ENCODE assay signal across 14 cellular contexts in the genomic region with DNA sequence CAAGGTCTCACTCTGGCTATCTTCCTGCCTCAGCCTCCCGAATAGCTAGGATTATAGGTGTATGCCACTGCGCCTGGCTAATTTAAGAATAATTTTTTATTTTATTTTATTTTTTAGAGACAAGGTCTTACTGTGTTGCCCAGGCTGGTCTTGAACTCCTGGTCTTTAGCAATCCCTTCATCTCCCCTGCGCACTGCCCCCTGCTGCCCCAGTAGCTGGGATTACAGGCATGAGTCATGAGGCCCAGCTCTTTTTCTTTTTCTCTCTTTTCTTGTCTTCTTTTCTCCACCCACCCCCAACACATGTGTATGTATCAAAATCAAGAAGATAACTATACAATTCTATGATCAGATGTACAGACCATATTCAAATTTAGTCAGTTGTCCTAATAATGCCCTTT.
DNase-seq lines count a peak whose midpoint lies in the region; ATAC-seq, FAIRE-seq and TF ChIP-seq lines count a peak whose summit lies in the region.
"Had no signal": no experiment of that assay in that cellular context is flagged by ENCODE, and none has a peak within 500 bp of the region (broad histone marks: within the 10 kb centered on the region; RNA-seq: fewer than 3 reads in every experiment).

No MANE protein-coding gene starts in this region.

- H3K79me2 ChIP-seq in GM23338 (replicated peaks; ENCODE audit: insufficient read depth), result no peaks in the 10 kb centered on the region

- DNase-seq in activated CD4-positive, alpha-beta T cell treated with anti-CD3 and anti-CD28 coated beads for 48 hours, result peak; percentile 24
- no peak for DNase-seq in activated CD4-positive, alpha-beta T cell treated with anti-CD3 and anti-CD28 coated beads, Interleukin-2, amount 10 ng/mL, durations not matched to agents 24 days and 14 days
- peak; percentile 72 for DNase-seq in GM23338 (ENCODE audit: low spot score)
- DNase-seq in activated naive CD8-positive, alpha-beta T cell treated with anti-CD3 and anti-CD28 coated beads for 36 hours, result peak; percentile 26
- no peak for DNase-seq in kidney epithelial cell (ENCODE audit: low read depth)
- DNase-seq in mesenchymal stem cell, result no peak
- DNase-seq in RCC 7860 (ENCODE audit: low spot score), result no peak
- DNase-seq: islet precursor cell, Karpas-422, NCI-H446 treated with DMSO at 0.1 percent for 48 hours, nephron progenitor cell had no signal

- H3K4me2 ChIP-seq in GM23338 (no peak overlapping the region), mesenchymal stem cell (ENCODE audit: low read length, poor library complexity, severe bottlenecking) (no peak overlapping the region)

- no peak overlapping the region for H2AK5ac ChIP-seq in mesenchymal stem cell (ENCODE audit: low read length, severe bottlenecking)

- H3K4me1 Mint-ChIP-seq in activated CD4-positive, alpha-beta T cell treated with anti-CD3 and anti-CD28 coated beads, Interleukin-2, amount 10 ng/mL, durations not matched to agents 24 days and 14 days, result peaks cover 2% of the 10 kb centered on the region
- H3K4me1 Mint-ChIP-seq in GM23338, result peaks cover 13% of the 10 kb centered on the region
- H3K4me1 Mint-ChIP-seq in activated naive CD8-positive, alpha-beta T cell treated with anti-CD3 and anti-CD28 coated beads for 36 hours, result peaks cover 7% of the 10 kb centered on the region

- H4K8ac ChIP-seq in mesenchymal stem cell (ENCODE audit: low read length), result no peak overlapping the region

- H3K36me3 Mint-ChIP-seq in activated CD4-positive, alpha-beta T cell treated with anti-CD3 and anti-CD28 coated beads, Interleukin-2, amount 10 ng/mL, durations not matched to agents 24 days and 14 days (ENCODE audit: low read depth), result peaks cover 14% of the 10 kb centered on the region
- H3K36me3 Mint-ChIP-seq in GM23338 (ENCODE audit: low read depth), result peaks cover 14% of the 10 kb centered on the region
- H3K36me3 Mint-ChIP-seq in activated naive CD8-positive, alpha-beta T cell treated with anti-CD3 and anti-CD28 coated beads for 36 hours, result peaks cover 6% of the 10 kb centered on the region

- H2BK12ac ChIP-seq in mesenchymal stem cell (ENCODE audit: low read length in 2 of 2), result no peak overlapping the region

- H3K18ac ChIP-seq in mesenchymal stem cell (ENCODE audit: low read depth in 1 of 2, low read length in 2 of 2), result no peak overlapping the region

- no peak overlapping the region for H3K27ac Mint-ChIP-seq in activated CD4-positive, alpha-beta T cell treated with anti-CD3 and anti-CD28 coated beads, Interleukin-2, amount 10 ng/mL, durations not matched to agents 24 days and 14 days
- H3K27ac Mint-ChIP-seq in GM23338, result no peak overlapping the region
- H3K27ac Mint-ChIP-seq in activated naive CD8-positive, alpha-beta T cell treated with anti-CD3 and anti-CD28 coated beads for 36 hours, result no peak overlapping the region
- H3K27ac Mint-ChIP-seq: nephron progenitor cell had no signal

- no peaks in the 10 kb centered on the region for H3K9me2 ChIP-seq in GM23338 (ENCODE audit: insufficient read depth)

- no peak overlapping the region for H3K14ac ChIP-seq in mesenchymal stem cell (ENCODE audit: low read length in 2 of 2)

- H3K36me3 ChIP-seq in GM23338 (ENCODE audit: insufficient read depth) (no peaks in the 10 kb centered on the region), kidney epithelial cell (ENCODE audit: control insufficient read depth, insufficient read depth, low read length) (no peaks in the 10 kb centered on the region), mesenchymal stem cell (ENCODE audit: control insufficient read depth in 1 of 2, insufficient read depth in 2 of 2, low read depth in 1 of 2, low read length in 2 of 2) (peaks cover 0 to 3% of the 10 kb centered on the region in 2 experiments)
- H3K36me3 ChIP-seq: HAP-1 had no signal

- H3K27ac ChIP-seq in GM23338 (ENCODE audit: low read depth) (no peak overlapping the region), mesenchymal stem cell (ENCODE audit: low read length, poor library complexity, severe bottlenecking) (no peak overlapping the region)
- H3K27ac ChIP-seq: epithelial cell of prostate had no signal

- H3K4me3 Mint-ChIP-seq in activated CD4-positive, alpha-beta T cell treated with anti-CD3 and anti-CD28 coated beads, Interleukin-2, amount 10 ng/mL, durations not matched to agents 24 days and 14 days, result no peak overlapping the region
- H3K4me3 Mint-ChIP-seq in GM23338, result no peak overlapping the region; the same call in 2 of the 3 replicates
- H3K4me3 Mint-ChIP-seq in activated naive CD8-positive, alpha-beta T cell treated with anti-CD3 and anti-CD28 coated beads for 36 hours, result no peak overlapping the region
- H3K4me3 Mint-ChIP-seq: nephron progenitor cell had no signal

- H3K4ac ChIP-seq in mesenchymal stem cell (ENCODE audit: low read depth in 1 of 2, low read length in 2 of 2), result no peak overlapping the region

- no peaks in the 10 kb centered on the region for H3K27me3 ChIP-seq in GM23338 (ENCODE audit: insufficient read depth)
- no peaks in the 10 kb centered on the region for H3K27me3 ChIP-seq in kidney epithelial cell (ENCODE audit: control insufficient read depth, insufficient read depth, low read length)
- H3K27me3 ChIP-seq in mesenchymal stem cell (ENCODE audit: control insufficient read depth in 1 of 2, insufficient read depth in 1 of 2, low read length in 2 of 2), result no peaks in the 10 kb centered on the region

- H2AFZ ChIP-seq in GM23338 (no peak overlapping the region), mesenchymal stem cell (ENCODE audit: low read depth, low read length) (no peak overlapping the region)

- no peak overlapping the region for H4K91ac ChIP-seq in mesenchymal stem cell (ENCODE audit: low read length)

- H2BK120ac ChIP-seq in mesenchymal stem cell (ENCODE audit: low read depth, low read length), result no peak overlapping the region

- no peaks in the 10 kb centered on the region for H3K27me3 Mint-ChIP-seq in activated CD4-positive, alpha-beta T cell treated with anti-CD3 and anti-CD28 coated beads, Interleukin-2, amount 10 ng/mL, durations not matched to agents 24 days and 14 days
- peaks cover 5% of the 10 kb centered on the region for H3K27me3 Mint-ChIP-seq in GM23338 (ENCODE audit: insufficient read depth, low read depth, poor library complexity)
- H3K27me3 Mint-ChIP-seq in activated naive CD8-positive, alpha-beta T cell treated with anti-CD3 and anti-CD28 coated beads for 36 hours, result no peaks in the 10 kb centered on the region

- H3K23ac ChIP-seq in mesenchymal stem cell (ENCODE audit: low read length in 2 of 2), result no peak overlapping the region

- peaks cover 13% of the 10 kb centered on the region for H3K4me1 ChIP-seq in GM23338 (ENCODE audit: insufficient read depth)
- peaks cover 1% of the 10 kb centered on the region for H3K4me1 ChIP-seq in mesenchymal stem cell (ENCODE audit: control insufficient read depth, insufficient read depth, low read depth, low read length)

- H3K9me3 Mint-ChIP-seq in activated CD4-positive, alpha-beta T cell treated with anti-CD3 and anti-CD28 coated beads, Interleukin-2, amount 10 ng/mL, durations not matched to agents 24 days and 14 days, result no peaks in the 10 kb centered on the region
- peaks cover 9% of the 10 kb centered on the region for H3K9me3 Mint-ChIP-seq in GM23338
- peaks cover 6% of the 10 kb centered on the region for H3K9me3 Mint-ChIP-seq in activated naive CD8-positive, alpha-beta T cell treated with anti-CD3 and anti-CD28 coated beads for 36 hours

- H3K9me3 ChIP-seq in mesenchymal stem cell (ENCODE audit: control insufficient read depth, low read length), result peaks cover 6% of the 10 kb centered on the region
- H3K9me3 ChIP-seq: HAP-1 had no signal

- H4K20me1 ChIP-seq in GM23338 (replicated peaks; ENCODE audit: insufficient read depth), result no peaks in the 10 kb centered on the region

- ATAC-seq in GM23338, result peak; percentile 54; the same call in 2 of the 3 replicates
- no peak for ATAC-seq in HG02759 (IDR thresholded peaks at IDR 0.05; ENCODE audit: unreplicated experiment)

- no peak overlapping the region for H2BK15ac ChIP-seq in mesenchymal stem cell (ENCODE audit: low read depth, poor library complexity, severe bottlenecking)

- H3K9ac ChIP-seq in mesenchymal stem cell (ENCODE audit: low read length), result no peak overlapping the region

- no peak overlapping the region for H2BK5ac ChIP-seq in mesenchymal stem cell (ENCODE audit: low read depth, low read length, poor library complexity, severe bottlenecking)

- TF ChIP-seq CTCF in GM23338 (conservative IDR thresholded peaks at IDR 0.05; ENCODE audit: low read depth in 2 of 2) (peak; percentile 64 to 74), kidney epithelial cell (IDR thresholded peaks at IDR 0.05; ENCODE audit: insufficient read depth, low read length, poor library complexity, severe bottlenecking) (peak; percentile 42)

- FAIRE-seq in RCC 7860 (lab: Jason Lieb, UNC), result no peak

- H3F3A ChIP-seq in GM23338 (replicated peaks; ENCODE audit: low read depth), result no peaks in the 10 kb centered on the region; the same call in 1 of the 2 replicates

- intact Hi-C loops in activated CD4-positive, alpha-beta T cell treated with anti-CD3 and anti-CD28 coated beads, Interleukin-2, amount 10 ng/mL, durations not matched to agents 24 days and 14 days (cut with micrococcal nuclease), result no loop called here

- WGBS in mesenchymal stem cell, result 75% methylated on average over 1 of the region's 3 CpGs

- peaks cover 19% of the 10 kb centered on the region for H3K79me1 ChIP-seq in mesenchymal stem cell (replicated peaks; ENCODE audit: low read length, poor library complexity, severe bottlenecking)

- no peak overlapping the region for H3K4me3 ChIP-seq in GM23338
- H3K4me3 ChIP-seq in kidney epithelial cell (ENCODE audit: low read depth, low read length), result no peak overlapping the region
- H3K4me3 ChIP-seq in mesenchymal stem cell (ENCODE audit: insufficient read depth in 1 of 2, low read depth in 1 of 2, low read length in 2 of 2), result no peak overlapping the region
- H3K4me3 ChIP-seq: HAP-1 had no signal

Comparison
In these comparisons a context has a peak if more than half of its experiments do, and no peak if none do; other contexts are left out.
1. DNase-seq: peak in activated CD4-positive, alpha-beta T cell treated with anti-CD3 and anti-CD28 coated beads for 48 hours (single experiment), GM23338 (single experiment) and activated naive CD8-positive, alpha-beta T cell treated with anti-CD3 and anti-CD28 coated beads for 36 hours (single experiment); none in activated CD4-positive, alpha-beta T cell treated with anti-CD3 and anti-CD28 coated beads, Interleukin-2, amount 10 ng/mL, durations not matched to agents 24 days and 14 days (single experiment), kidney epithelial cell (single experiment), mesenchymal stem cell (single experiment) and RCC 7860 (single experiment).